Comparison of ENCODE assay signal across 8 cellular contexts in the genomic region with DNA sequence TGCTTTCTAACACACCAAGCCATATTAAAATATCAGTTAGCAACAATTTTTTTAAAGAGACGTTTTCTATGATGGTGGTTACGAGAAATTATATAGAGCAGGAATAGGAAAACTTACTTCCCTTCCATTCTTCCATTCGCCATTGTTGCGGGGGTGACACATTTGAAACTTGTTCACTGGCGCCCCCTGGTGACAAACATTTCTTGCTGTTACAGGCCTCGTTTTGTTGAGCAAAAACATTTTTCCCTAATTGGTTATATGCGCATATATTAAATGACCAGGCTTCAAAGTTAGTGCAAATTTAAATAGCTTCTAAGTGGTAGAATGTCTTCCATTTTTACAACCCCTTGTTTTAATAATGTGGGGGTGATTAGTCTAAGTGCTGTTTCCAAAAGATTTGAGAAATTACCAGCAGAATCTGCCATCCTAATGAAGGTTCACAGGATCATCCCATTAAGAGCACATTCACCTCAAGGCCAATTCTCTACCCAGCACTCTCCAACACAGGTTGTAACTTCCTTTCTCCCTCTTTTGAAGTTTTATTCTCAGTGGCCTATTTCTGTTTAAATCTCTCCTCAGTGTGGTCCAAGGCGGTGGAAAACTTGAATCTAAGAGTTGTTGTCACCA.
DNase-seq lines count a peak whose midpoint lies in the region; ATAC-seq, FAIRE-seq and TF ChIP-seq lines count a peak whose summit lies in the region.

No MANE protein-coding gene starts in this region.

- no peaks in the 10 kb centered on the region for H3K79me2 ChIP-seq in OCI-LY1 (ENCODE audit: insufficient read depth, low read length)

- H3K27ac ChIP-seq in OCI-LY1 (ENCODE audit: low read depth, low read length, poor library complexity, severe bottlenecking): no peak overlapping the region

- no peaks in the 10 kb centered on the region for H3K9me3 ChIP-seq in OCI-LY1 (ENCODE audit: low read length)

- H3K9me2 ChIP-seq in OCI-LY1 (ENCODE audit: low read depth, low read length): no peaks in the 10 kb centered on the region

- H2AFZ ChIP-seq in OCI-LY1 (ENCODE audit: low read length): no peak overlapping the region

- no peaks in the 10 kb centered on the region for H3K27me3 ChIP-seq in OCI-LY1 (ENCODE audit: insufficient read depth, low read length)

- peak; percentile 64 for DNase-seq in COLO829 (ENCODE audit: low spot score)
- DNase-seq in HFF-Myc (ENCODE audit: extremely low read depth, low read depth): peak; percentile 19
- DNase-seq in T47D (ENCODE audit: low read depth in 1 of 2, low spot score in 1 of 2): peak; percentile 31 to 85
- DNase-seq in medulla oblongata (ENCODE audit: extremely low spot score): peak; percentile 45
- no peak for DNase-seq in T-helper 1 cell
- DNase-seq in GM19239 (ENCODE audit: insufficient read length, low spot score): no peak

- no peak overlapping the region for H3K4me2 ChIP-seq in OCI-LY1 (ENCODE audit: low read length)

- H4K20me1 ChIP-seq in OCI-LY1 (ENCODE audit: insufficient read depth, low read length): no peaks in the 10 kb centered on the region

- no peaks in the 10 kb centered on the region for H3K4me1 ChIP-seq in OCI-LY1 (ENCODE audit: insufficient read depth, low read length, severe bottlenecking)

- in situ Hi-C loops in T47D (cut with HindIII; ENCODE audit: low pct_unique_long_range_greater_than_20kb, low sequenced_read_pairs): no loop called here

- no peak for ATAC-seq in HG02884 (IDR thresholded peaks at IDR 0.05; ENCODE audit: unreplicated experiment)

- FAIRE-seq in GM19239 (lab: Jason Lieb, UNC): no peak

- H3K36me3 ChIP-seq in OCI-LY1 (ENCODE audit: insufficient read depth, low read length): no peaks in the 10 kb centered on the region

- no peak overlapping the region for H3K4me3 ChIP-seq in HFF-Myc (replicated peaks; ENCODE audit: low read depth, low read length)
- no peak overlapping the region for H3K4me3 ChIP-seq in OCI-LY1 (ENCODE audit: low read depth, low read length, poor library complexity, severe bottlenecking)

- no peaks in the 10 kb centered on the region for H3F3A ChIP-seq in OCI-LY1 (ENCODE audit: insufficient read depth, low read length)

- no peak overlapping the region for H3K9ac ChIP-seq in OCI-LY1 (ENCODE audit: low read length)

- peak; percentile 54 for TF ChIP-seq CTCF in HFF-Myc (IDR thresholded peaks at IDR 0.05; ENCODE audit: low read depth, low read length, missing control alignments)
- peak; percentile 81 for TF ChIP-seq CTCF in OCI-LY1 (IDR thresholded peaks at IDR 0.05; ENCODE audit: low read length)

Comparison
In these comparisons a context has a peak if more than half of its experiments do, and no peak if none do; other contexts are left out.
1. DNase-seq: peak in COLO829 (single experiment), HFF-Myc (single experiment), T47D (2 of 2) and medulla oblongata (single experiment); none in T-helper 1 cell (0 of 5) and GM19239 (single experiment).